Comparison of ENCODE assay signal across 29 cellular contexts in the genomic region with DNA sequence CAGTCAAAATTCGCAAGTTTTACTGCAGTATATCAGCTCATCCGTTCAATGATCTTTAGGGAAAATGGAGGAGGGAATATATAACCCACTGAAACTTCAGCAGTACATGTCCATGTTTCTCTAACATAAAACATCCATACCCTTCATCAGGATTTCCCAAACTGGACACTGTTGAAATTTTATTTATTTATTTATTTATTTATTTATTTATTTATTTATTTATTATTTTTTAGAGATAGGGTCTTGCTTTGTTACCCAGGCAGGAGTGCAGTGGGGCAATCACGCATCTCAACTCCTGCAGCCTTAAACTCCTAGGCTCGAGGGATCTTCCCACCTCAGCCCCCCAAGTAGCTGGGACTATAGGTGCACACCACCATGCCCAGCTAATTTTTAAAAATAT.
"Had no signal": no experiment of that assay in that cellular context is flagged by ENCODE, and none has a peak within 500 bp of the region (broad histone marks: within the 10 kb centered on the region; RNA-seq: fewer than 3 reads in every experiment).

No MANE protein-coding gene starts in this region.

- H3K27me3 ChIP-seq: colonic mucosa, esophagus muscularis mucosa, esophagus squamous epithelium, gastrocnemius medialis, gastroesophageal sphincter, heart left ventricle, heart right ventricle had no signal

- H3K4me1 ChIP-seq: colonic mucosa, esophagus muscularis mucosa, esophagus squamous epithelium, foreskin keratinocyte, gastrocnemius medialis, gastroesophageal sphincter, heart left ventricle had no signal

- H3K9me3 Mint-ChIP-seq: dendritic cell treated with granulocyte-macrophage colony-stimulating factor and Interleukin-4, amounts not matched to agents 40 ng/mL and 50 ng/mL, for 4 days; effector memory CD8-positive, alpha-beta T cell had no signal

- H3K27ac Mint-ChIP-seq: dendritic cell treated with granulocyte-macrophage colony-stimulating factor and Interleukin-4, amounts not matched to agents 40 ng/mL and 50 ng/mL, for 4 days; effector memory CD8-positive, alpha-beta T cell; endodermal cell had no signal

- H3K4me3 ChIP-seq: colonic mucosa, coronary artery, dorsolateral prefrontal cortex, esophagus muscularis mucosa, esophagus squamous epithelium, gastrocnemius medialis, gastroesophageal sphincter, heart left ventricle, heart right ventricle had no signal

- H3K27ac ChIP-seq: colonic mucosa, coronary artery, dorsolateral prefrontal cortex, epithelial cell of prostate, esophagus muscularis mucosa, esophagus squamous epithelium, foreskin keratinocyte, gastrocnemius medialis, gastroesophageal sphincter, heart left ventricle, heart right ventricle had no signal

- H3K4me3 Mint-ChIP-seq: dendritic cell treated with granulocyte-macrophage colony-stimulating factor and Interleukin-4, amounts not matched to agents 40 ng/mL and 50 ng/mL, for 4 days; effector memory CD8-positive, alpha-beta T cell; endodermal cell had no signal

- H3K9me3 ChIP-seq: colonic mucosa, esophagus squamous epithelium, gastrocnemius medialis, gastroesophageal sphincter had no signal

- DNase-seq: colonic mucosa; cortex of kidney; dermis blood vessel endothelial cell; dorsolateral prefrontal cortex; effector CD4-positive, alpha-beta T cell; effector CD8-positive, alpha-beta T cell; effector memory CD4-positive, alpha-beta T cell; effector memory CD8-positive, alpha-beta T cell; endodermal cell; erythroblast; esophagus squamous epithelium; foreskin fibroblast; foreskin keratinocyte; foreskin melanocyte; gastrocnemius medialis; glutamatergic neuron; head of caudate nucleus; heart left ventricle; heart right ventricle had no signal

- FAIRE-seq: colon, endometrium, endothelial cell of umbilical vein, frontal cortex had no signal

- H3K4me1 Mint-ChIP-seq: endodermal cell had no signal

- H3K36me3 ChIP-seq: colonic mucosa, esophagus muscularis mucosa, esophagus squamous epithelium, gastrocnemius medialis, gastroesophageal sphincter, heart left ventricle, heart right ventricle had no signal

- ATAC-seq: effector memory CD8-positive, alpha-beta T cell; esophagus mucosa; foreskin keratinocyte; gastrocnemius medialis; gastroesophageal sphincter; heart left ventricle; heart right ventricle had no signal
